Comparison of ENCODE assay signal across 21 cellular contexts in genomic region chr1:232009741-232010140, GRCh38.
DNase-seq lines count a peak whose midpoint lies in the region; ATAC-seq and TF ChIP-seq lines count a peak whose summit lies in the region.
"Had no signal": no experiment of that assay in that cellular context is flagged by ENCODE, and none has a peak within 500 bp of the region (broad histone marks: within the 10 kb centered on the region; RNA-seq: fewer than 3 reads in every experiment).

No MANE protein-coding gene starts in this region.

- no peaks in the 10 kb centered on the region for H3K27me3 ChIP-seq in ascending aorta

- peak; percentile 16 for DNase-seq in DMS153 (lab: John Stamatoyannopoulos, UW)
- no peak for DNase-seq in DMS153 treated with DMSO at 0.1 percent for 48 hours (lab: John Stamatoyannopoulos, UW; ENCODE audit: unreplicated experiment)
- peak; percentile 12 for DNase-seq in Jurkat, Clone E6-1 (ENCODE audit: low read depth, low spot score)
- DNase-seq in dermis blood vessel endothelial cell = peak; percentile 74
- peak; percentile 42 for DNase-seq in myocyte (ENCODE audit: low read depth)
- no peak for DNase-seq in left ventricle myocardium superior
- DNase-seq in ascending aorta (ENCODE audit: low spot score in 2 of 2) = no peak
- DNase-seq: 8988T; Caco-2; CD4-positive, CD25-positive, alpha-beta regulatory T cell; DMS79; KG1; NCI-H1417 treated with DMSO at 0.1 percent for 48 hours; NCI-H187 treated with DMSO at 0.1 percent for 48 hours; NCI-H2171 treated with DMSO at 0.1 percent for 48 hours; NCI-H446; SHP77 treated with DMSO at 0.1 percent for 48 hours; SK-N-SH had no signal

- no peak overlapping the region for H3K27ac ChIP-seq in ascending aorta

- intact Hi-C loops in left ventricle myocardium superior (cut with micrococcal nuclease) = no loop called here
- intact Hi-C loops in ascending aorta (cut with DNase I) = no loop called here

- no peaks in the 10 kb centered on the region for H3K9me3 ChIP-seq in ascending aorta
- H3K9me3 ChIP-seq: Caco-2, SK-N-SH had no signal

- no peaks in the 10 kb centered on the region for H3K4me1 ChIP-seq in ascending aorta
- H3K4me1 ChIP-seq: Caco-2 had no signal

- no peak for ATAC-seq in GM21529 (IDR thresholded peaks at IDR 0.05; ENCODE audit: unreplicated experiment)
- no peak for ATAC-seq in left ventricle myocardium superior
- ATAC-seq: GM23338, HepG2 had no signal

- no peaks in the 10 kb centered on the region for H3K36me3 ChIP-seq in ascending aorta

- H3K4me3 ChIP-seq in Jurkat, Clone E6-1 (ENCODE audit: low read length) = no peak overlapping the region
- H3K4me3 ChIP-seq in ascending aorta = no peak overlapping the region
- H3K4me3 ChIP-seq: GM23338 had no signal

- TF ChIP-seq CTCF in ascending aorta (IDR thresholded peaks at IDR 0.05) = no peak

Comparison
In these comparisons a context has a peak if more than half of its experiments do, and no peak if none do; other contexts are left out.
1. DNase-seq: peak in DMS153 (single experiment), Jurkat, Clone E6-1 (single experiment), dermis blood vessel endothelial cell (single experiment) and myocyte (single experiment); none in DMS153 treated with DMSO at 0.1 percent for 48 hours (single experiment), left ventricle myocardium superior (single experiment) and ascending aorta (0 of 2).